In the genomic region with DNA sequence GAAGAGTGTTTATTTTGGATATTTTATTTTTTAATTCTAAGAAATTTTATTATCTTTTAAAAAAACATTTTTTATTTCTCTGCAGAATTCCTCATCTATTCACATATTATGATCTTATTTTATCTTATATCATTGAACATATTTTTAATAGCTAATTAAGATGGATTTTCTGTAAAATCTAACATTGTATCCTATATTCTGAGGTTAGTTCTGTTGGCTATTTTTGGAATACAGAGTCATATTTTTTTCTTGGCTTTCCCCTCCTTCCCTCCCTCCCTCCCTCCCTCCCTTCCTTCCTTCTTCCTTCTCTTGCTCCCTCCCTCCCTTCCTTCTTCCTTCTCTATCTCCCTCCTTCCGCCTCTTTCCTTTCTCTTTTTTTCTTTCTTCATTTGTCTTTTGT, we compare ENCODE assay signal across 27 cellular contexts.
"Had no signal": no experiment of that assay in that cellular context is flagged by ENCODE, and none has a peak within 500 bp of the region (broad histone marks: within the 10 kb centered on the region; RNA-seq: fewer than 3 reads in every experiment).

No MANE protein-coding gene starts in this region.

- H3K27ac ChIP-seq: colonic mucosa, coronary artery, dorsolateral prefrontal cortex, epithelial cell of prostate, esophagus muscularis mucosa, esophagus squamous epithelium, foreskin keratinocyte, gastrocnemius medialis, gastroesophageal sphincter, heart left ventricle, heart right ventricle had no signal

- H3K4me1 ChIP-seq: colonic mucosa, esophagus muscularis mucosa, esophagus squamous epithelium, foreskin keratinocyte, gastrocnemius medialis, gastroesophageal sphincter, heart left ventricle, heart right ventricle had no signal

- H3K9me3 ChIP-seq: colonic mucosa, gastrocnemius medialis had no signal

- H3K27me3 ChIP-seq: colonic mucosa, dorsolateral prefrontal cortex, esophagus muscularis mucosa, esophagus squamous epithelium, foreskin keratinocyte, gastrocnemius medialis, gastroesophageal sphincter, heart left ventricle, heart right ventricle had no signal

- H3K4me3 ChIP-seq: colonic mucosa, coronary artery, dorsolateral prefrontal cortex, esophagus muscularis mucosa, esophagus squamous epithelium, gastrocnemius medialis, gastroesophageal sphincter, heart left ventricle, heart right ventricle had no signal

- H3K36me3 ChIP-seq: colonic mucosa, esophagus muscularis mucosa, esophagus squamous epithelium, gastrocnemius medialis, gastroesophageal sphincter, heart left ventricle, heart right ventricle had no signal

- DNase-seq: colonic mucosa; cortex of kidney; dermis blood vessel endothelial cell; dorsolateral prefrontal cortex; effector CD4-positive, alpha-beta T cell; effector CD8-positive, alpha-beta T cell; effector memory CD4-positive, alpha-beta T cell; effector memory CD8-positive, alpha-beta T cell; endodermal cell; erythroblast; esophagus squamous epithelium; foreskin fibroblast; foreskin keratinocyte; foreskin melanocyte; gastrocnemius medialis; glutamatergic neuron; head of caudate nucleus; heart left ventricle; heart right ventricle had no signal

- ATAC-seq: effector memory CD8-positive, alpha-beta T cell; esophagus mucosa; foreskin keratinocyte; gastrocnemius medialis; gastroesophageal sphincter; heart left ventricle; heart right ventricle had no signal

- FAIRE-seq: colon, endometrium, endothelial cell of umbilical vein had no signal
